In the genomic region with DNA sequence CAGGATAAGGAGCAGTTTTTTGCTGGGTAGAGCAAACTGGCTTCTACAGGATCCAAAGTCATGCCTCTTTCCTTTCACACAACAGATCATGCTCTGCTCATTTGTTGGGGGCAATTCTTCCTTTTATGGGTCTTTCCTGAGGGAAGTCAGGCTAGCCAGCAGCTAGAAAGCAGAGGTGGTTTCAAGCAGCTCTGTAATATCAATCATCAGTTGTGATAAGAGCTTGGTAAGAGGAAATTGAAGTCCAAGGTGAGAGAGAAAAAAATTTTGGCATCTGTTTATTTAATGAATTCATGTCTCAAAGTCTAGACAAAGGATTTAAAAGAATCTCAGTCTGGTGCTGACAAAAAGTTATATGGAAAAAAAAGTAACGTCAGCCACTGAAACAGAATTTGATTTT, we compare ENCODE assay signal across 25 cellular contexts. TPM values are rescaled to one million over a fixed set of nuclear protein-coding genes. Genes with fewer than 3 reads are reported as not detected.
DNase-seq lines count a peak whose midpoint lies in the region; ATAC-seq lines count a peak whose summit lies in the region.
"Had no signal": no experiment of that assay in that cellular context is flagged by ENCODE, and none has a peak within 500 bp of the region (broad histone marks: within the 10 kb centered on the region; RNA-seq: fewer than 3 reads in every experiment).

No MANE protein-coding gene starts in this region.

- POLR2A ChIA-PET in activated CD4-positive, alpha-beta T cell treated with anti-CD3 and anti-CD28 coated beads for 36 hours (lab: Charles Lee) = no interaction called here

- H3K9me3 Mint-ChIP-seq in activated CD4-positive, alpha-beta T cell treated with anti-CD3 and anti-CD28 coated beads for 36 hours (ENCODE audit: low read depth) = peaks cover 7% of the 10 kb centered on the region
- H3K9me3 Mint-ChIP-seq in stimulated activated naive CD8-positive, alpha-beta T cell treated with anti-CD3 and anti-CD28 coated beads, Interleukin-15, Interleukin-2, amounts not matched to agents 100 ng/mL and 50 ng/mL, for 24 hours = peaks cover 15% of the 10 kb centered on the region
- no peaks in the 10 kb centered on the region for H3K9me3 Mint-ChIP-seq in memory B cell
- H3K9me3 Mint-ChIP-seq: CD8-positive, alpha-beta memory T cell had no signal

- CTCF ChIA-PET in activated CD4-positive, alpha-beta T cell treated with anti-CD3 and anti-CD28 coated beads for 36 hours (lab: Charles Lee) = interaction anchor here (0.7 kb wide), 1 partner anchor 401 kb away, joined by 3 read pairs; no protein-coding TSS in a partner anchor

- H3K4me3 Mint-ChIP-seq in activated CD4-positive, alpha-beta T cell treated with anti-CD3 and anti-CD28 coated beads for 36 hours = no peak overlapping the region
- no peak overlapping the region for H3K4me3 Mint-ChIP-seq in stimulated activated naive CD8-positive, alpha-beta T cell treated with anti-CD3 and anti-CD28 coated beads, Interleukin-15, Interleukin-2, amounts not matched to agents 100 ng/mL and 50 ng/mL, for 24 hours
- H3K4me3 Mint-ChIP-seq in memory B cell = no peak overlapping the region
- H3K4me3 Mint-ChIP-seq: CD14-positive monocyte had no signal

- peaks cover 62% of the 10 kb centered on the region for H3K4me1 Mint-ChIP-seq in activated CD4-positive, alpha-beta T cell treated with anti-CD3 and anti-CD28 coated beads for 36 hours
- peaks cover 70% of the 10 kb centered on the region for H3K4me1 Mint-ChIP-seq in stimulated activated naive CD8-positive, alpha-beta T cell treated with anti-CD3 and anti-CD28 coated beads, Interleukin-15, Interleukin-2, amounts not matched to agents 100 ng/mL and 50 ng/mL, for 24 hours (ENCODE audit: low read depth)
- peaks cover 46% of the 10 kb centered on the region for H3K4me1 Mint-ChIP-seq in memory B cell

- no peak for ATAC-seq in activated CD4-positive, alpha-beta T cell treated with anti-CD3 and anti-CD28 coated beads for 36 hours
- no peak for ATAC-seq in stimulated activated naive CD8-positive, alpha-beta T cell treated with anti-CD3 and anti-CD28 coated beads, Interleukin-15, Interleukin-2, amounts not matched to agents 100 U/mL and 50 U/mL, for 24 hours
- no peak for ATAC-seq in memory B cell (ENCODE audit: low read depth)
- no peak for ATAC-seq in esophagus mucosa
- ATAC-seq: HCT116, Right ventricle myocardium inferior had no signal

- intact Hi-C loops in activated CD4-positive, alpha-beta T cell treated with anti-CD3 and anti-CD28 coated beads for 36 hours (cut with DNase I, micrococcal nuclease) = no loop called here

- H3K36me3 Mint-ChIP-seq in activated CD4-positive, alpha-beta T cell treated with anti-CD3 and anti-CD28 coated beads for 36 hours (ENCODE audit: low read depth) = peaks cover 59% of the 10 kb centered on the region
- H3K36me3 Mint-ChIP-seq in stimulated activated naive CD8-positive, alpha-beta T cell treated with anti-CD3 and anti-CD28 coated beads, Interleukin-15, Interleukin-2, amounts not matched to agents 100 ng/mL and 50 ng/mL, for 24 hours (ENCODE audit: low read depth) = peaks cover 63% of the 10 kb centered on the region
- peaks cover 39% of the 10 kb centered on the region for H3K36me3 Mint-ChIP-seq in memory B cell

- no peak for DNase-seq in activated CD4-positive, alpha-beta T cell treated with anti-CD3 and anti-CD28 coated beads for 36 hours
- DNase-seq in activated CD4-positive, alpha-beta T cell treated with anti-CD3 and anti-CD28 coated beads, Interleukin-2, amount 50 U/mL, for 1 hour = no peak
- no peak for DNase-seq in stimulated activated naive CD8-positive, alpha-beta T cell treated with anti-CD3 and anti-CD28 coated beads, Interleukin-15, Interleukin-2, amounts not matched to agents 100 U/mL and 50 U/mL, for 24 hours
- DNase-seq in memory B cell (ENCODE audit: low spot score in 2 of 2) (no peak), germinal center (ENCODE audit: low spot score) (no peak), NCI-H2029 (lab: John Stamatoyannopoulos, UW) (no peak)
- DNase-seq: BE2C; CD8-positive, alpha-beta memory T cell; DMS 273 treated with DMSO at 0.1 percent for 48 hours; DMS79 treated with DMSO at 0.1 percent for 48 hours; GF-D8; IMR-90; KG1; MG63; NCI-H2029 treated with DMSO at 0.1 percent for 48 hours; NCI-H446 treated with DMSO at 0.1 percent for 48 hours; NCI-H526; NCI-H82; NK-92 treated with Interleukin-12 subunit alpha and Interleukin-12 subunit beta, amount 100 ng/mL, for 24 hours; PC-9 had no signal

- no peaks in the 10 kb centered on the region for H3K27me3 Mint-ChIP-seq in activated CD4-positive, alpha-beta T cell treated with anti-CD3 and anti-CD28 coated beads for 36 hours
- H3K27me3 Mint-ChIP-seq in stimulated activated naive CD8-positive, alpha-beta T cell treated with anti-CD3 and anti-CD28 coated beads, Interleukin-15, Interleukin-2, amounts not matched to agents 100 ng/mL and 50 ng/mL, for 24 hours = no peaks in the 10 kb centered on the region
- no peaks in the 10 kb centered on the region for H3K27me3 Mint-ChIP-seq in memory B cell
- H3K27me3 Mint-ChIP-seq: CD8-positive, alpha-beta memory T cell had no signal

- H3K27ac Mint-ChIP-seq in activated CD4-positive, alpha-beta T cell treated with anti-CD3 and anti-CD28 coated beads for 36 hours = peak overlapping the region; percentile 83
- peak overlapping the region; percentile 92 for H3K27ac Mint-ChIP-seq in stimulated activated naive CD8-positive, alpha-beta T cell treated with anti-CD3 and anti-CD28 coated beads, Interleukin-15, Interleukin-2, amounts not matched to agents 100 ng/mL and 50 ng/mL, for 24 hours
- peak overlapping the region; percentile 3 for H3K27ac Mint-ChIP-seq in memory B cell
- H3K27ac Mint-ChIP-seq: CD14-positive monocyte had no signal

RNA-seq across cellular contexts. Expression of gene TMEM87B, which starts 6.2 kb away (rescaled TPM):
- 10 to 100 TPM; 14.5 to 17.6 TPM for total RNA-seq in activated CD4-positive, alpha-beta T cell treated with anti-CD3 and anti-CD28 coated beads for 36 hours
- 18.7 TPM for total RNA-seq in esophagus mucosa

Comparison
In these comparisons a context has a peak if more than half of its experiments do, and no peak if none do; other contexts are left out.
1. H3K27ac Mint-ChIP-seq: peak in every context shown above with its lines; median percentile 92 in stimulated activated naive CD8-positive, alpha-beta T cell treated with anti-CD3 and anti-CD28 coated beads, Interleukin-15, Interleukin-2, amounts not matched to agents 100 ng/mL and 50 ng/mL, for 24 hours; 83 in activated CD4-positive, alpha-beta T cell treated with anti-CD3 and anti-CD28 coated beads for 36 hours; 3 in memory B cell.